ENCODE assay signal across 17 cellular contexts in the genomic region with DNA sequence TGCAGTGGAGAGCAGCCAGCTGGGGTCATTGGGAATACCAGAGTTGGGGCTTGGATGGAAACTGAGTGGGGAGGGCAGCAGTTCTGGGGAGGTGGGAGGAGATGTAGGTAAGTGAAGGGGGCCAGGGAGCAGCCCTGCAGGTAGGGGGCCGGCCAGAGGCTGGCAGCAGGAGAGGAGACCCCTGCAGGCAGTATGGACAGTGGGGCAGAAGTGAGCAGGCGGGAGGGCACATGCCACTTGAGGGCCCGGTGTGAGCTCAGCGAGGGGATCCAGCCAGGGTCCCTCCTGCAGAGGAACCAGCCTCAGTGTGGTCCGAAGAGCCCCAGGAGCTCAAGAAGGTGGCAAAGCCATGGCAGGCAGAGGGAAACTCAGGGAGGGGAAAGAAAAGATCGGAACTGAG.
A peak's percentile ranks its signal among the peaks of the same experiment; 100 is the strongest.
DNase-seq lines count a peak whose midpoint lies in the region; ATAC-seq and TF ChIP-seq lines count a peak whose summit lies in the region.
"Had no signal": no experiment of that assay in that cellular context is flagged by ENCODE, and none has a peak within 500 bp of the region (broad histone marks: within the 10 kb centered on the region; RNA-seq: fewer than 3 reads in every experiment).

No MANE protein-coding gene starts in this region.

- H3K9me3 Mint-ChIP-seq in activated naive CD8-positive, alpha-beta T cell treated with anti-CD3 and anti-CD28 coated beads, Interleukin-2, amount 50 U/mL, for 24 hours: no peaks in the 10 kb centered on the region
- H3K9me3 Mint-ChIP-seq in activated naive CD8-positive, alpha-beta T cell treated with anti-CD3 and anti-CD28 coated beads for 36 hours: no peaks in the 10 kb centered on the region
- H3K9me3 Mint-ChIP-seq in WTC11 (0 out of 2 replicates have a peak, but pooled peaks cover 5% of the 10 kb centered on the region), neural crest cell (no peaks in the 10 kb centered on the region)

- H3K27me3 Mint-ChIP-seq in activated naive CD8-positive, alpha-beta T cell treated with anti-CD3 and anti-CD28 coated beads, Interleukin-2, amount 50 U/mL, for 24 hours: peaks cover 4% of the 10 kb centered on the region
- no peaks in the 10 kb centered on the region for H3K27me3 Mint-ChIP-seq in activated naive CD8-positive, alpha-beta T cell treated with anti-CD3 and anti-CD28 coated beads for 36 hours
- H3K27me3 Mint-ChIP-seq in WTC11 (ENCODE audit: low read depth) (no peaks in the 10 kb centered on the region; the same call in 1 of the 2 replicates), neural crest cell (ENCODE audit: low read depth) (no peaks in the 10 kb centered on the region)

- no peak overlapping the region for H3K4me3 Mint-ChIP-seq in activated naive CD8-positive, alpha-beta T cell treated with anti-CD3 and anti-CD28 coated beads, Interleukin-2, amount 50 U/mL, for 24 hours
- no peak overlapping the region for H3K4me3 Mint-ChIP-seq in activated naive CD8-positive, alpha-beta T cell treated with anti-CD3 and anti-CD28 coated beads for 36 hours
- H3K4me3 Mint-ChIP-seq in WTC11 (no peak overlapping the region), neural crest cell (no peak overlapping the region)
- H3K4me3 Mint-ChIP-seq: CD14-positive monocyte had no signal

- H3K27ac Mint-ChIP-seq in activated naive CD8-positive, alpha-beta T cell treated with anti-CD3 and anti-CD28 coated beads, Interleukin-2, amount 50 U/mL, for 24 hours: no peak overlapping the region
- H3K27ac Mint-ChIP-seq in activated naive CD8-positive, alpha-beta T cell treated with anti-CD3 and anti-CD28 coated beads for 36 hours: no peak overlapping the region
- H3K27ac Mint-ChIP-seq in WTC11: no peak overlapping the region
- H3K27ac Mint-ChIP-seq in neural crest cell (ENCODE audit: unreplicated experiment): peak overlapping the region; percentile 78

- no peaks in the 10 kb centered on the region for H3K36me3 Mint-ChIP-seq in activated naive CD8-positive, alpha-beta T cell treated with anti-CD3 and anti-CD28 coated beads, Interleukin-2, amount 50 U/mL, for 24 hours (ENCODE audit: low read depth)
- H3K36me3 Mint-ChIP-seq in activated naive CD8-positive, alpha-beta T cell treated with anti-CD3 and anti-CD28 coated beads for 36 hours: no peaks in the 10 kb centered on the region
- H3K36me3 Mint-ChIP-seq in WTC11: no peaks in the 10 kb centered on the region
- no peaks in the 10 kb centered on the region for H3K36me3 Mint-ChIP-seq in neural crest cell (ENCODE audit: low read depth)
- H3K36me3 Mint-ChIP-seq: CD14-positive monocyte had no signal

- CTCF ChIA-PET in WTC11 (lab: Charles Lee): interaction anchor here (0.9 to 1.4 kb wide), 3 partner anchors 12 to 19 kb away, joined by 3 to 4 read pairs (median 3); no protein-coding TSS in a partner anchor

- POLR2A ChIA-PET in WTC11 (lab: Charles Lee): no interaction called here

- TF ChIP-seq CTCF in WTC11 (IDR thresholded peaks at IDR 0.05) (no peak), neural crest cell (conservative IDR thresholded peaks at IDR 0.05) (no peak)

- no peak for DNase-seq in activated naive CD8-positive, alpha-beta T cell treated with anti-CD3 and anti-CD28 coated beads, Interleukin-2, amount 50 U/mL, for 24 hours
- DNase-seq in activated naive CD8-positive, alpha-beta T cell treated with anti-CD3 and anti-CD28 coated beads for 36 hours: no peak
- DNase-seq in WTC11 (ENCODE audit: low spot score): no peak
- no peak for DNase-seq in neural crest cell (ENCODE audit: low read depth, low spot score)
- DNase-seq in ureter (ENCODE audit: low spot score): peak; percentile 33
- no peak for DNase-seq in activated CD4-positive, alpha-beta T cell treated with anti-CD3 and anti-CD28 coated beads, Interleukin-2, amount 50 U/mL, for 4 hours
- DNase-seq in NCI-H2227 treated with DMSO at 0.1 percent for 48 hours (lab: John Stamatoyannopoulos, UW): no peak
- DNase-seq in NCI-H2171 (lab: John Stamatoyannopoulos, UW): no peak
- DNase-seq: DMS53, GDM1, KG1, NCI-H1092, NCI-H1436 treated with DMSO at 0.1 percent for 48 hours, NCI-H2029, NCI-H526 had no signal

- no peaks in the 10 kb centered on the region for H3K4me1 Mint-ChIP-seq in activated naive CD8-positive, alpha-beta T cell treated with anti-CD3 and anti-CD28 coated beads, Interleukin-2, amount 50 U/mL, for 24 hours
- no peaks in the 10 kb centered on the region for H3K4me1 Mint-ChIP-seq in activated naive CD8-positive, alpha-beta T cell treated with anti-CD3 and anti-CD28 coated beads for 36 hours
- H3K4me1 Mint-ChIP-seq in WTC11 (peaks cover 5% of the 10 kb centered on the region), neural crest cell (no peaks in the 10 kb centered on the region)

- ATAC-seq in activated naive CD8-positive, alpha-beta T cell treated with anti-CD3 and anti-CD28 coated beads, Interleukin-2, amount 50 U/mL, for 24 hours: peak; percentile 24
- ATAC-seq in WTC11: peak; percentile 46
- ATAC-seq: HCT116 had no signal

TF ChIP-seq in WTC11, 78 proteins besides CTCF, POLR2A, EP300 and RAD21 (continues in another document):
- TF ChIP-seq FOXK1 (CRISPR knock-in tag; IDR thresholded peaks at IDR 0.05) (no peak), KAT7 (CRISPR knock-in tag; IDR thresholded peaks at IDR 0.05; ENCODE audit: borderline replicate concordance) (no peak), ZNF138 (CRISPR knock-in tag; conservative IDR thresholded peaks at IDR 0.05) (no peak)
- TF ChIP-seq, protein P1, sequence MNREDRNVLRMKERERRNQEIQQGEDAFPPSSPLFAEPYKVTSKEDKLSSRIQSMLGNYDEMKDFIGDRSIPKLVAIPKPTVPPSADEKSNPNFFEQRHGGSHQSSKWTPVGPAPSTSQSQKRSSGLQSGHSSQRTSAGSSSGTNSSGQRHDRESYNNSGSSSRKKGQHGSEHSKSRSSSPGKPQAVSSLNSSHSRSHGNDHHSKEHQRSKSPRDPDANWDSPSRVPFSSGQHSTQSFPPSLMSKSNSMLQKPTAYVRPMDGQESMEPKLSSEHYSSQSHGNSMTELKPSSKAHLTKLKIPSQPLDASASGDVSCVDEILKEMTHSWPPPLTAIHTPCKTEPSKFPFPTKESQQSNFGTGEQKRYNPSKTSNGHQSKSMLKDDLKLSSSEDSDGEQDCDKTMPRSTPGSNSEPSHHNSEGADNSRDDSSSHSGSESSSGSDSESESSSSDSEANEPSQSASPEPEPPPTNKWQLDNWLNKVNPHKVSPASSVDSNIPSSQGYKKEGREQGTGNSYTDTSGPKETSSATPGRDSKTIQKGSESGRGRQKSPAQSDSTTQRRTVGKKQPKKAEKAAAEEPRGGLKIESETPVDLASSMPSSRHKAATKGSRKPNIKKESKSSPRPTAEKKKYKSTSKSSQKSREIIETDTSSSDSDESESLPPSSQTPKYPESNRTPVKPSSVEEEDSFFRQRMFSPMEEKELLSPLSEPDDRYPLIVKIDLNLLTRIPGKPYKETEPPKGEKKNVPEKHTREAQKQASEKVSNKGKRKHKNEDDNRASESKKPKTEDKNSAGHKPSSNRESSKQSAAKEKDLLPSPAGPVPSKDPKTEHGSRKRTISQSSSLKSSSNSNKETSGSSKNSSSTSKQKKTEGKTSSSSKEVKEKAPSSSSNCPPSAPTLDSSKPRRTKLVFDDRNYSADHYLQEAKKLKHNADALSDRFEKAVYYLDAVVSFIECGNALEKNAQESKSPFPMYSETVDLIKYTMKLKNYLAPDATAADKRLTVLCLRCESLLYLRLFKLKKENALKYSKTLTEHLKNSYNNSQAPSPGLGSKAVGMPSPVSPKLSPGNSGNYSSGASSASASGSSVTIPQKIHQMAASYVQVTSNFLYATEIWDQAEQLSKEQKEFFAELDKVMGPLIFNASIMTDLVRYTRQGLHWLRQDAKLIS (CRISPR knock-in tag; IDR thresholded peaks at IDR 0.05; ENCODE audit: borderline replicate concordance): no peak
- TF ChIP-seq, protein P2, sequence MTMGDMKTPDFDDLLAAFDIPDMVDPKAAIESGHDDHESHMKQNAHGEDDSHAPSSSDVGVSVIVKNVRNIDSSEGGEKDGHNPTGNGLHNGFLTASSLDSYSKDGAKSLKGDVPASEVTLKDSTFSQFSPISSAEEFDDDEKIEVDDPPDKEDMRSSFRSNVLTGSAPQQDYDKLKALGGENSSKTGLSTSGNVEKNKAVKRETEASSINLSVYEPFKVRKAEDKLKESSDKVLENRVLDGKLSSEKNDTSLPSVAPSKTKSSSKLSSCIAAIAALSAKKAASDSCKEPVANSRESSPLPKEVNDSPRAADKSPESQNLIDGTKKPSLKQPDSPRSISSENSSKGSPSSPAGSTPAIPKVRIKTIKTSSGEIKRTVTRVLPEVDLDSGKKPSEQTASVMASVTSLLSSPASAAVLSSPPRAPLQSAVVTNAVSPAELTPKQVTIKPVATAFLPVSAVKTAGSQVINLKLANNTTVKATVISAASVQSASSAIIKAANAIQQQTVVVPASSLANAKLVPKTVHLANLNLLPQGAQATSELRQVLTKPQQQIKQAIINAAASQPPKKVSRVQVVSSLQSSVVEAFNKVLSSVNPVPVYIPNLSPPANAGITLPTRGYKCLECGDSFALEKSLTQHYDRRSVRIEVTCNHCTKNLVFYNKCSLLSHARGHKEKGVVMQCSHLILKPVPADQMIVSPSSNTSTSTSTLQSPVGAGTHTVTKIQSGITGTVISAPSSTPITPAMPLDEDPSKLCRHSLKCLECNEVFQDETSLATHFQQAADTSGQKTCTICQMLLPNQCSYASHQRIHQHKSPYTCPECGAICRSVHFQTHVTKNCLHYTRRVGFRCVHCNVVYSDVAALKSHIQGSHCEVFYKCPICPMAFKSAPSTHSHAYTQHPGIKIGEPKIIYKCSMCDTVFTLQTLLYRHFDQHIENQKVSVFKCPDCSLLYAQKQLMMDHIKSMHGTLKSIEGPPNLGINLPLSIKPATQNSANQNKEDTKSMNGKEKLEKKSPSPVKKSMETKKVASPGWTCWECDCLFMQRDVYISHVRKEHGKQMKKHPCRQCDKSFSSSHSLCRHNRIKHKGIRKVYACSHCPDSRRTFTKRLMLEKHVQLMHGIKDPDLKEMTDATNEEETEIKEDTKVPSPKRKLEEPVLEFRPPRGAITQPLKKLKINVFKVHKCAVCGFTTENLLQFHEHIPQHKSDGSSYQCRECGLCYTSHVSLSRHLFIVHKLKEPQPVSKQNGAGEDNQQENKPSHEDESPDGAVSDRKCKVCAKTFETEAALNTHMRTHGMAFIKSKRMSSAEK (CRISPR knock-in tag; IDR thresholded peaks at IDR 0.05; ENCODE audit: borderline replicate concordance): no peak
